Comparison of ENCODE assay signal across 1 cellular context in the genomic region with DNA sequence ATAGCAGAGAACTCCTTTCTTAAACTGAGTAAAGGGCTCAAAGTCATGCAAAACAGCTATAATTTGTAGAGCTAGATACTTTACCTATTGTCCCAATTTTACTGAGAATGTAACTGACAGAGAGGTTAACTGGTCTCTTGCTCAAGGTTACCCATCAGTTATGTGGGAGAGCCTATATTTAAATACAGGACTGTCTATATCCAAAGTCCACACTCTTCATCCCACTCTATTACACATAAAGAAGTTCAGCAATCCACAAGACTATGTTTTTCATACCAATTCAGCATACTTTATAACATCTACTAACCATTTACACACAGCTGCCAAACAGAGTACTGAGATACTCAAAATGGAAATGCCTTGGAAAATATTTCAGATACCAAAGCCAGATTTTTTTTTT.
TF ChIP-seq lines count a peak whose summit lies in the region.

No MANE protein-coding gene starts in this region.

TF ChIP-seq in IMR-90, 13 proteins besides CTCF, POLR2A, EP300 and RAD21 (continued from another document):
- no peak for TF ChIP-seq MXI1 (IDR thresholded peaks at IDR 0.05; ENCODE audit: borderline replicate concordance, low read depth, low read length)
- TF ChIP-seq MAZ (IDR thresholded peaks at IDR 0.05; ENCODE audit: borderline replicate concordance, low read depth, low read length): no peak
- TF ChIP-seq SMC3 (IDR thresholded peaks at IDR 0.05; ENCODE audit: low read depth, low read length): no peak
